In genomic region chr11:134893810-134894685, GRCh38 we compare ENCODE assay signal across 25 cellular contexts.
DNase-seq lines count a peak whose midpoint lies in the region; ATAC-seq, FAIRE-seq and TF ChIP-seq lines count a peak whose summit lies in the region.
"Had no signal": no experiment of that assay in that cellular context is flagged by ENCODE, and none has a peak within 500 bp of the region (broad histone marks: within the 10 kb centered on the region; RNA-seq: fewer than 3 reads in every experiment).

No MANE protein-coding gene starts in this region.

- no peaks in the 10 kb centered on the region for H3K36me3 ChIP-seq in Loucy (ENCODE audit: insufficient read depth, low read length)
- no peaks in the 10 kb centered on the region for H3K36me3 ChIP-seq in esophagus muscularis mucosa
- H3K36me3 ChIP-seq in small intestine (ENCODE audit: control insufficient read depth in 2 of 2, insufficient read depth in 2 of 2, low read length in 2 of 2), result no peaks in the 10 kb centered on the region
- H3K36me3 ChIP-seq: BE2C had no signal

- no peak overlapping the region for H3K9ac ChIP-seq in Loucy (ENCODE audit: low read depth, low read length, poor library complexity, severe bottlenecking)

- H3K9me3 ChIP-seq in Loucy (ENCODE audit: insufficient read depth, low read depth, low read length) (peaks cover 7% of the 10 kb centered on the region; the same call in 1 of the 2 replicates), esophagus muscularis mucosa (no peaks in the 10 kb centered on the region), small intestine (ENCODE audit: control insufficient read depth, low read depth) (no peaks in the 10 kb centered on the region)
- H3K9me3 ChIP-seq: BE2C had no signal

- H3K27me3 ChIP-seq in Loucy (ENCODE audit: insufficient read depth, low read length, poor library complexity, severe bottlenecking) (no peaks in the 10 kb centered on the region), esophagus muscularis mucosa (peaks cover 0 to 7% (median 0%) of the 10 kb centered on the region in 4 donors), small intestine (ENCODE audit: control insufficient read depth in 2 of 2, insufficient read depth in 2 of 2, low read length in 2 of 2) (peaks cover 1 to 2% of the 10 kb centered on the region in 2 donors)

- H3K4me1 ChIP-seq in Loucy (ENCODE audit: insufficient read depth, low read length, poor library complexity, severe bottlenecking), result peaks cover 8% of the 10 kb centered on the region
- no peaks in the 10 kb centered on the region for H3K4me1 ChIP-seq in esophagus muscularis mucosa
- no peaks in the 10 kb centered on the region for H3K4me1 ChIP-seq in small intestine (ENCODE audit: control insufficient read depth in 2 of 2, insufficient read depth in 1 of 2, low read depth in 1 of 2, low read length in 1 of 2)
- H3K4me1 ChIP-seq: BE2C had no signal

- no peaks in the 10 kb centered on the region for H3K9me2 ChIP-seq in Loucy (replicated peaks; ENCODE audit: low read depth, low read length)

- peak; percentile 47 for DNase-seq in Jurkat, Clone E6-1 (ENCODE audit: low read depth, low spot score)
- DNase-seq in esophagus muscularis mucosa (ENCODE audit: extremely low spot score) (peak; percentile 88), small intestine (peak; percentile 2), NCI-H1930 (lab: John Stamatoyannopoulos, UW) (no peak)
- DNase-seq: ACHN; BE2C; C1 segment of cervical spinal cord; CD4-positive, CD25-positive, alpha-beta regulatory T cell; CD8-positive, alpha-beta memory T cell; COR-L47; DMS 273 treated with DMSO at 0.1 percent for 48 hours; DMS53; GOT3; H7; HFFc6; IMR-90 had no signal

- no peaks in the 10 kb centered on the region for H3K79me2 ChIP-seq in Loucy (ENCODE audit: insufficient read depth, low read length)

- no peak overlapping the region for H2AFZ ChIP-seq in Loucy (ENCODE audit: low read length)

- no peak for TF ChIP-seq POLR2A in esophagus muscularis mucosa (IDR thresholded peaks at IDR 0.05; ENCODE audit: low read depth)

- intact Hi-C loops in esophagus muscularis mucosa (cut with DNase I), result no loop called here

- no peak overlapping the region for H3K4me3 ChIP-seq in Jurkat, Clone E6-1 (ENCODE audit: low read length)
- peak overlapping the region; percentile 61 for H3K4me3 ChIP-seq in Loucy (ENCODE audit: low read length, poor library complexity, severe bottlenecking)
- no peak overlapping the region for H3K4me3 ChIP-seq in esophagus muscularis mucosa
- H3K4me3 ChIP-seq in small intestine (ENCODE audit: low read depth in 1 of 2, low read length in 2 of 2), result no peak overlapping the region

- ATAC-seq in GM18858 (IDR thresholded peaks at IDR 0.05; ENCODE audit: unreplicated experiment) (no peak), HG02938 (IDR thresholded peaks at IDR 0.05; ENCODE audit: unreplicated experiment) (no peak)
- ATAC-seq: HCT116 had no signal

- 78% methylated on average over 10 of the region's 13 CpGs for WGBS in esophagus muscularis mucosa
- 39 to 66% (median 52%) methylated on average over 13 of the region's 13 CpGs for WGBS in small intestine, 3 donors

- TF ChIP-seq EP300 in esophagus muscularis mucosa (IDR thresholded peaks at IDR 0.05), result no peak

- no peak for TF ChIP-seq CTCF in Loucy (conservative IDR thresholded peaks at IDR 0.05; ENCODE audit: low read length)
- TF ChIP-seq CTCF in esophagus muscularis mucosa (IDR thresholded peaks at IDR 0.05), result no peak

- H3K27ac ChIP-seq in esophagus muscularis mucosa (replicated peaks in 1 of 4) (no peak overlapping the region), small intestine (ENCODE audit: low read depth in 1 of 2, low read length in 1 of 2) (no peak overlapping the region)

- H3F3A ChIP-seq in Loucy (ENCODE audit: low read depth), result no peaks in the 10 kb centered on the region

- peak overlapping the region; percentile 62 for H3K4me2 ChIP-seq in Loucy (ENCODE audit: low read depth, low read length, poor library complexity, severe bottlenecking)

- no peaks in the 10 kb centered on the region for H4K20me1 ChIP-seq in Loucy (ENCODE audit: insufficient read depth, low read length, poor library complexity, severe bottlenecking)

- FAIRE-seq in small intestine (lab: Jason Lieb, UNC), result no peak
- FAIRE-seq: A204.1, G401.6, GM12891, GM18507, HTR-8/SVneo had no signal

Comparison
In these comparisons a context has a peak if more than half of its experiments do, and no peak if none do; other contexts are left out.
1. DNase-seq: peak in Jurkat, Clone E6-1 (single experiment), esophagus muscularis mucosa (single experiment) and small intestine (single experiment); none in NCI-H1930 (0 of 2).